ENCODE assay signal across 10 cellular contexts in the genomic region with DNA sequence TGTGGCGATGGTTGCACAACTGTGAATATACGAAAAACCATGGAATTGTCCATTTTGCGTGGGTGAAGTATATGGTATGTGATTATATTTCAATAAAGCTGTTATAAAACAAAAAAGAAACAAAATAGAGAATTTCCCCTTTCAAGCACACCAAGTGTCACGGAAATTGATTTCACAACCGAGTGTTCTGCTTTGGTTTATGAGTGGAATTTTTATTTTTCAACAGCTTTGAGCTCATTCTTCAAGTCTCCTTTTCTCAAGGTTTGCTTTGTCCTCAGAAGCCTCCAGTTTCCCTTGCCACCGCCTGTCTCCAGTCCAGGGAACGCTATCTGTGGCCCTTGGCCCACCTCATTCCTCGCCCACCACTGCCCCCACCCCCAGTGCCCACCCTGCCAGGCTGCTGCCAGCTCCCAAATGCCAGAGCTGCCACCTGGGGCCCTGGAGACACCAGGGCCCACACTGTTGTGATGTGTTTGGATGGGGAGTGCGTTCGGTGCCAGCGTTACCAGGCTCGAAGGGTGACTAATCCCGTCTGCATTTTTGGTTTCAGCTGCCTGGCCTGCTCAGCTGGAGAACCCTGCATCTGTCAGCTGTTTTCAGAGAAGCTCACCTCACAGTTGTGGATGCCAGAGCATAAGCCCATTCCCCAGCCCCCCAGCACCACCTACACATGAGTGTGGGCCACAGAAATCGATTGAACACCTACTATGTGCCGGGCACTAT. TPM values are rescaled to one million over a fixed set of nuclear protein-coding genes. Genes with fewer than 3 reads are reported as not detected.
DNase-seq lines count a peak whose midpoint lies in the region; ATAC-seq, FAIRE-seq and TF ChIP-seq lines count a peak whose summit lies in the region.
"Had no signal": no experiment of that assay in that cellular context is flagged by ENCODE, and none has a peak within 500 bp of the region (broad histone marks: within the 10 kb centered on the region; RNA-seq: fewer than 3 reads in every experiment).

No MANE protein-coding gene starts in this region.

- H3K4me1 Mint-ChIP-seq in CD14-positive monocyte, result peaks cover 37% of the 10 kb centered on the region

- H3K27ac ChIP-seq in pancreas, result peak overlapping the region in 2 of 4 donors; percentile 52 to 71

- peak overlapping the region; percentile 35 to 65 for H3K4me3 Mint-ChIP-seq in CD14-positive monocyte

- intact Hi-C loops in CD14-positive monocyte (cut with micrococcal nuclease), result no loop called here
- intact Hi-C loops in pancreas (cut with DNase I), result no loop called here

- H3K9me3 Mint-ChIP-seq in CD14-positive monocyte, result peaks cover 0 to 3% (median 0%) of the 10 kb centered on the region in 7 donors
- H3K9me3 Mint-ChIP-seq in activated naive CD4-positive, alpha-beta T cell treated with anti-CD3 and anti-CD28 coated beads, Interleukin-2, amount 50 U/mL, for 72 hours, result no peaks in the 10 kb centered on the region

- H3K36me3 ChIP-seq in pancreas, result no peaks in the 10 kb centered on the region

- H3K27me3 Mint-ChIP-seq in CD14-positive monocyte (ENCODE audit: low read depth in 3 of 3), result peaks cover 0 to 1% (median 0%) of the 10 kb centered on the region in 3 donors

- TF ChIP-seq CTCF in CD14-positive monocyte (IDR thresholded peaks at IDR 0.05) (no peak), pancreas (IDR thresholded peaks at IDR 0.05) (no peak)

- peaks cover 0 to 5% (median 4%) of the 10 kb centered on the region in 3 donors for H3K4me1 ChIP-seq in pancreas

- DNase-seq in CD14-positive monocyte (ENCODE audit: low spot score) (peak; percentile 78), RPMI7951 (ENCODE audit: low read depth) (peak; percentile 91), fibroblast of peridontal ligament (ENCODE audit: extremely low read depth) (peak; percentile 95), pancreas (peak in 1 of 6 donors; percentile 51), HUDEP-2 (lab: John Stamatoyannopoulos, UW; ENCODE audit: unreplicated experiment in 76 of 76) (no peak), 8988T (no peak)
- no peak for DNase-seq in stimulated activated CD4-positive, alpha-beta T cell treated with anti-CD3 and anti-CD28 coated beads, Interleukin-12 subunit alpha, Interleukin-12 subunit beta, amount 100 ng/mL, for 4 hours
- DNase-seq in activated naive CD4-positive, alpha-beta T cell treated with anti-CD3 and anti-CD28 coated beads, Interleukin-2, amount 50 U/mL, for 72 hours (ENCODE audit: low spot score in 2 of 2), result no peak
- DNase-seq: small intestine had no signal

- peak overlapping the region; percentile 97 to 100 (median 99) for H3K27ac Mint-ChIP-seq in CD14-positive monocyte
- no peak overlapping the region for H3K27ac Mint-ChIP-seq in activated naive CD4-positive, alpha-beta T cell treated with anti-CD3 and anti-CD28 coated beads, Interleukin-2, amount 50 U/mL, for 72 hours

- FAIRE-seq in pancreas (lab: Jason Lieb, UNC), result no peak
- FAIRE-seq: GM12878, small intestine had no signal

- peaks cover 2 to 3% of the 10 kb centered on the region in 2 donors for H3K36me3 Mint-ChIP-seq in CD14-positive monocyte
- H3K36me3 Mint-ChIP-seq in activated naive CD4-positive, alpha-beta T cell treated with anti-CD3 and anti-CD28 coated beads, Interleukin-2, amount 50 U/mL, for 72 hours, result no peaks in the 10 kb centered on the region

- no peaks in the 10 kb centered on the region for H3K9me3 ChIP-seq in pancreas

- 64% methylated on average over 15 of the region's 15 CpGs for WGBS in pancreas, 2 donors

- peak; percentile 58 to 83 (median 76) for ATAC-seq in pancreas
- ATAC-seq in activated naive CD4-positive, alpha-beta T cell treated with anti-CD3 and anti-CD28 coated beads, Interleukin-2, amount 50 U/mL, for 72 hours, result no peak

- H3K4me3 ChIP-seq in pancreas, result no peak overlapping the region
- H3K4me3 ChIP-seq: GM12878 had no signal

- H3K27me3 ChIP-seq in pancreas, result no peaks in the 10 kb centered on the region

RNA-seq across cellular contexts. Expression of a gene that starts 30.4 kb away (rescaled TPM):
- polyA plus RNA-seq in CD14-positive monocyte, result 1,000 to 10,000 TPM; 1,963 to 3,954 TPM
- 9.7 TPM in 2 replicates for total RNA-seq in RPMI7951 (2014; rRNA removed; shearing (Covaris generic))
- 100 to 1,000 TPM in 1 of 6 donors, 10 to 100 TPM in 5; 18.6 to 198 (median 55.5) TPM for total RNA-seq in pancreas
- polyA plus RNA-seq in pancreas, result 10 to 100 TPM; 46.3 to 75.1 TPM
- 10 to 100 TPM; 12.0 to 17.6 TPM for total RNA-seq in activated naive CD4-positive, alpha-beta T cell treated with anti-CD3 and anti-CD28 coated beads, Interleukin-2, amount 50 U/mL, for 72 hours

Comparison
In these comparisons a context has a peak if more than half of its experiments do, and no peak if none do; other contexts are left out.
1. DNase-seq: peak in CD14-positive monocyte (single experiment), RPMI7951 (single experiment) and fibroblast of peridontal ligament (single experiment); none in HUDEP-2 (0 of 76), stimulated activated CD4-positive, alpha-beta T cell treated with anti-CD3 and anti-CD28 coated beads, Interleukin-12 subunit alpha, Interleukin-12 subunit beta, amount 100 ng/mL, for 4 hours (single experiment), 8988T (single experiment) and activated naive CD4-positive, alpha-beta T cell treated with anti-CD3 and anti-CD28 coated beads, Interleukin-2, amount 50 U/mL, for 72 hours (0 of 2).
2. H3K27ac Mint-ChIP-seq: peak in CD14-positive monocyte (7 of 7); none in activated naive CD4-positive, alpha-beta T cell treated with anti-CD3 and anti-CD28 coated beads, Interleukin-2, amount 50 U/mL, for 72 hours (0 of 2).
3. ATAC-seq: peak in pancreas (4 of 4); none in activated naive CD4-positive, alpha-beta T cell treated with anti-CD3 and anti-CD28 coated beads, Interleukin-2, amount 50 U/mL, for 72 hours (0 of 2).